In genomic region chr17:64773836-64774761, GRCh38 we compare ENCODE assay signal across 8 cellular contexts.
DNase-seq lines count a peak whose midpoint lies in the region; ATAC-seq, FAIRE-seq and TF ChIP-seq lines count a peak whose summit lies in the region.

No MANE protein-coding gene starts in this region.

- CTCF ChIA-PET in activated CD4-positive, alpha-beta T cell treated with anti-CD3 and anti-CD28 coated beads for 36 hours (lab: Charles Lee): interaction anchor here (0.5 to 1.3 kb wide), 2 partner anchors 9 to 288 kb away, joined by 3 read pairs; no protein-coding TSS in a partner anchor

- no peak for ATAC-seq in activated CD4-positive, alpha-beta T cell treated with anti-CD3 and anti-CD28 coated beads for 36 hours
- peak; percentile 27 for ATAC-seq in activated T-helper 17 cell treated with anti-CD3 and anti-CD28 coated beads, Interleukin-2, amount 50 U/mL, for 72 hours (replicated peaks)

- no peak for FAIRE-seq in kidney (lab: Jason Lieb, UNC)

- peak overlapping the region; percentile 28 to 37 for H3K4me3 ChIP-seq in kidney (ENCODE audit: low read length in 2 of 2)

- no peaks in the 10 kb centered on the region for H3K36me3 ChIP-seq in kidney (ENCODE audit: control insufficient read depth in 1 of 2, insufficient read depth in 2 of 2, low read length in 2 of 2)

- H3K36me3 Mint-ChIP-seq in activated CD4-positive, alpha-beta T cell treated with anti-CD3 and anti-CD28 coated beads for 36 hours (ENCODE audit: low read depth): no peaks in the 10 kb centered on the region
- peaks cover 11% of the 10 kb centered on the region for H3K36me3 Mint-ChIP-seq in activated T-helper 17 cell treated with anti-CD3 and anti-CD28 coated beads, Interleukin-2, amount 50 U/mL, for 72 hours (ENCODE audit: low read depth)
- peaks cover 9% of the 10 kb centered on the region for H3K36me3 Mint-ChIP-seq in activated T-helper 2 cell treated with anti-CD3 and anti-CD28 coated beads, Interferon-gamma antibody, Interleukin-2, Interleukin-4, amounts not matched to agents 10 μg/mL and 5 μg/mL and 100 μg/mL, durations not matched to agents 14 hours and 24 hours and 36 hours (ENCODE audit: low read depth)

- POLR2A ChIA-PET in activated CD4-positive, alpha-beta T cell treated with anti-CD3 and anti-CD28 coated beads for 36 hours (lab: Charles Lee): no interaction called here

- no peak overlapping the region for H3K27ac ChIP-seq in kidney (ENCODE audit: low read depth in 2 of 2, low read length in 2 of 2)

- DNase-seq in activated CD4-positive, alpha-beta T cell treated with anti-CD3 and anti-CD28 coated beads for 36 hours: peak; percentile 27
- no peak for DNase-seq in activated CD4-positive, alpha-beta T cell treated with anti-CD3 and anti-CD28 coated beads for 4 hours
- DNase-seq in NCI-H1105 treated with DMSO at 0.1 percent for 48 hours (lab: John Stamatoyannopoulos, UW) (peak; percentile 76), kidney (peak; percentile 93), Ammon's horn (ENCODE audit: low spot score) (no peak)
- DNase-seq in NK-92 treated with Interleukin-12 subunit alpha and Interleukin-12 subunit beta, amount 100 ng/mL, for 24 hours (lab: John Stamatoyannopoulos, UW): no peak
- no peak for DNase-seq in activated T-helper 2 cell treated with anti-CD3 and anti-CD28 coated beads, Interferon-gamma antibody, Interleukin-2, Interleukin-4, amounts not matched to agents 10 μg/mL and 5 μg/mL and 100 μg/mL, durations not matched to agents 14 hours and 24 hours and 36 hours (ENCODE audit: low spot score)

- H3K9me3 Mint-ChIP-seq in activated CD4-positive, alpha-beta T cell treated with anti-CD3 and anti-CD28 coated beads for 36 hours (ENCODE audit: low read depth): no peaks in the 10 kb centered on the region
- no peaks in the 10 kb centered on the region for H3K9me3 Mint-ChIP-seq in activated T-helper 17 cell treated with anti-CD3 and anti-CD28 coated beads, Interleukin-2, amount 50 U/mL, for 72 hours
- no peaks in the 10 kb centered on the region for H3K9me3 Mint-ChIP-seq in activated T-helper 2 cell treated with anti-CD3 and anti-CD28 coated beads, Interferon-gamma antibody, Interleukin-2, Interleukin-4, amounts not matched to agents 10 μg/mL and 5 μg/mL and 100 μg/mL, durations not matched to agents 14 hours and 24 hours and 36 hours

- no peak overlapping the region for H3K27ac Mint-ChIP-seq in activated CD4-positive, alpha-beta T cell treated with anti-CD3 and anti-CD28 coated beads for 36 hours
- no peak overlapping the region for H3K27ac Mint-ChIP-seq in activated T-helper 17 cell treated with anti-CD3 and anti-CD28 coated beads, Interleukin-2, amount 50 U/mL, for 72 hours
- no peak overlapping the region for H3K27ac Mint-ChIP-seq in activated T-helper 2 cell treated with anti-CD3 and anti-CD28 coated beads, Interferon-gamma antibody, Interleukin-2, Interleukin-4, amounts not matched to agents 10 μg/mL and 5 μg/mL and 100 μg/mL, durations not matched to agents 14 hours and 24 hours and 36 hours

- peaks cover 14% of the 10 kb centered on the region for H3K27me3 Mint-ChIP-seq in activated CD4-positive, alpha-beta T cell treated with anti-CD3 and anti-CD28 coated beads for 36 hours
- no peaks in the 10 kb centered on the region for H3K27me3 Mint-ChIP-seq in activated T-helper 17 cell treated with anti-CD3 and anti-CD28 coated beads, Interleukin-2, amount 50 U/mL, for 72 hours
- peaks cover 4% of the 10 kb centered on the region for H3K27me3 Mint-ChIP-seq in activated T-helper 2 cell treated with anti-CD3 and anti-CD28 coated beads, Interferon-gamma antibody, Interleukin-2, Interleukin-4, amounts not matched to agents 10 μg/mL and 5 μg/mL and 100 μg/mL, durations not matched to agents 14 hours and 24 hours and 36 hours (ENCODE audit: low read depth)

- H3K4me1 ChIP-seq in kidney (ENCODE audit: control insufficient read depth in 1 of 2, insufficient read depth in 1 of 2, low read depth in 1 of 2, low read length in 2 of 2): peaks cover 0 to 15% of the 10 kb centered on the region in 2 donors

- intact Hi-C loops in activated CD4-positive, alpha-beta T cell treated with anti-CD3 and anti-CD28 coated beads for 36 hours (cut with DNase I, micrococcal nuclease): loop anchor here in 1 of 2 experiments (10.0 kb wide), 1 partner anchor 61 kb away; no protein-coding TSS in a partner anchor
- intact Hi-C loops in kidney (cut with DNase I): no loop called here
- intact Hi-C loops in activated T-helper 2 cell treated with anti-CD3 and anti-CD28 coated beads, Interferon-gamma antibody, Interleukin-2, Interleukin-4, amounts not matched to agents 10 μg/mL and 5 μg/mL and 100 μg/mL, durations not matched to agents 14 hours and 24 hours and 36 hours (cut with micrococcal nuclease): loop anchor here (10.0 kb wide), 2 partner anchors 161 to 421 kb away; no protein-coding TSS in a partner anchor

- H3K9ac ChIP-seq in kidney (ENCODE audit: low read length in 2 of 2): peak overlapping the region in 1 of 2 donors; percentile 34

- peak; percentile 21 for TF ChIP-seq CTCF in kidney (IDR thresholded peaks at IDR 0.05; ENCODE audit: borderline replicate concordance, extremely low read depth, insufficient read depth)

- no peak overlapping the region for H3K4me3 Mint-ChIP-seq in activated CD4-positive, alpha-beta T cell treated with anti-CD3 and anti-CD28 coated beads for 36 hours
- H3K4me3 Mint-ChIP-seq in activated T-helper 17 cell treated with anti-CD3 and anti-CD28 coated beads, Interleukin-2, amount 50 U/mL, for 72 hours: no peak overlapping the region
- no peak overlapping the region for H3K4me3 Mint-ChIP-seq in activated T-helper 2 cell treated with anti-CD3 and anti-CD28 coated beads, Interferon-gamma antibody, Interleukin-2, Interleukin-4, amounts not matched to agents 10 μg/mL and 5 μg/mL and 100 μg/mL, durations not matched to agents 14 hours and 24 hours and 36 hours (ENCODE audit: low read depth)

- H3K4me1 Mint-ChIP-seq in activated CD4-positive, alpha-beta T cell treated with anti-CD3 and anti-CD28 coated beads for 36 hours: peaks cover 15% of the 10 kb centered on the region
- H3K4me1 Mint-ChIP-seq in activated T-helper 17 cell treated with anti-CD3 and anti-CD28 coated beads, Interleukin-2, amount 50 U/mL, for 72 hours: no peaks in the 10 kb centered on the region
- peaks cover 6% of the 10 kb centered on the region for H3K4me1 Mint-ChIP-seq in activated T-helper 2 cell treated with anti-CD3 and anti-CD28 coated beads, Interferon-gamma antibody, Interleukin-2, Interleukin-4, amounts not matched to agents 10 μg/mL and 5 μg/mL and 100 μg/mL, durations not matched to agents 14 hours and 24 hours and 36 hours (ENCODE audit: low read depth)

- H3K9me3 ChIP-seq in kidney (ENCODE audit: control insufficient read depth in 1 of 2, low read length in 2 of 2): no peaks in the 10 kb centered on the region

Comparison
In these comparisons a context has a peak if more than half of its experiments do, and no peak if none do; other contexts are left out.
1. DNase-seq: peak in activated CD4-positive, alpha-beta T cell treated with anti-CD3 and anti-CD28 coated beads for 36 hours (single experiment), NCI-H1105 treated with DMSO at 0.1 percent for 48 hours (single experiment) and kidney (single experiment); none in activated CD4-positive, alpha-beta T cell treated with anti-CD3 and anti-CD28 coated beads for 4 hours (0 of 2), NK-92 treated with Interleukin-12 subunit alpha and Interleukin-12 subunit beta, amount 100 ng/mL, for 24 hours (single experiment), activated T-helper 2 cell treated with anti-CD3 and anti-CD28 coated beads, Interferon-gamma antibody, Interleukin-2, Interleukin-4, amounts not matched to agents 10 μg/mL and 5 μg/mL and 100 μg/mL, durations not matched to agents 14 hours and 24 hours and 36 hours (single experiment) and Ammon's horn (single experiment).